In the genomic region with DNA sequence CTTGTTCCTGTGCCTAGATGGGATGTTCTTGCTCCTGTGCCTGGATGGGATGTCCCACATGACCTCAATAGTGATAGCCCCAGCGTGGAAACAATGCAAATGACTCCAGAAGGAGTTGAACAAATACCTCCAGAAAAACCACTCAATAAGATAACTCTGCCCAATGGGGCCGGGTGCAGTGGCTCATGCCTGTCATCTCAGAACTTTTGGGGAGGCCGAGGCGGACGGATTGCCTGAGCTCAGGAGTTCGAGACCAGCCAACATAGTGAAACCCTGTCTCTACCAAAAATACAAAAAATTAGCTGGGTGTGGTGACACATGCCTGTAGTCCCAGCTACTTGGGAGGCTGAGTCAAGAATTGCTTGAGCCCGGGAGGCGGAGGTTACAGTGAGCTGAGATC, we compare ENCODE assay signal across 17 cellular contexts. TPM values are rescaled to one million over a fixed set of nuclear protein-coding genes. Genes with fewer than 3 reads are reported as not detected.
DNase-seq lines count a peak whose midpoint lies in the region; ATAC-seq, FAIRE-seq and TF ChIP-seq lines count a peak whose summit lies in the region.
"Had no signal": no experiment of that assay in that cellular context is flagged by ENCODE, and none has a peak within 500 bp of the region (broad histone marks: within the 10 kb centered on the region; RNA-seq: fewer than 3 reads in every experiment).

No MANE protein-coding gene starts in this region.

- H3K4me1 ChIP-seq in neutrophil (ENCODE audit: control insufficient read depth in 1 of 2, insufficient read depth in 1 of 2, low read depth in 1 of 2, low read length in 1 of 2): peaks cover 73 to 83% of the 10 kb centered on the region in 2 experiments

- no peaks in the 10 kb centered on the region for H3K36me3 Mint-ChIP-seq in natural killer cell treated with Interleukin-12 subunit alpha and Interleukin-12 subunit beta and Interleukin-15 and Interleukin-18, amount 100 ng/mL, for 72 hours
- no peaks in the 10 kb centered on the region for H3K36me3 Mint-ChIP-seq in natural killer cell

- DNase-seq in natural killer cell treated with Interleukin-12 subunit alpha and Interleukin-12 subunit beta and Interleukin-15 and Interleukin-18, amount 100 ng/mL, for 72 hours (ENCODE audit: low spot score): peak; percentile 28
- DNase-seq in natural killer cell (no peak), bronchial epithelial cell (ENCODE audit: low read depth) (no peak), HTR-8/SVneo (ENCODE audit: insufficient read length, low spot score) (no peak)
- DNase-seq: 8988T; AML-193; C1 segment of cervical spinal cord; CD4-positive, alpha-beta T cell; GDM1; KBM-7 had no signal

- H3K36me3 ChIP-seq in bronchial epithelial cell (ENCODE audit: control insufficient read depth, insufficient read depth, low read length) (no peaks in the 10 kb centered on the region), neutrophil (no peaks in the 10 kb centered on the region)

- H3K9me3 ChIP-seq in neutrophil: no peaks in the 10 kb centered on the region

- FAIRE-seq in bronchial epithelial cell (lab: Jason Lieb, UNC) (peak; percentile 66), HTR-8/SVneo (lab: Jason Lieb, UNC) (no peak)
- FAIRE-seq: D721Med, GM12892, H54 had no signal

- peaks cover 7 to 11% of the 10 kb centered on the region in 2 donors for H3K4me1 Mint-ChIP-seq in natural killer cell treated with Interleukin-12 subunit alpha and Interleukin-12 subunit beta and Interleukin-15 and Interleukin-18, amount 100 ng/mL, for 72 hours (ENCODE audit: low read depth in 2 of 2)
- peaks cover 0 to 14% of the 10 kb centered on the region in 2 donors for H3K4me1 Mint-ChIP-seq in natural killer cell

- intact Hi-C loops in natural killer cell (cut with micrococcal nuclease): no loop called here

- H3K27ac ChIP-seq in neutrophil: peak overlapping the region; percentile 100

- H3K27me3 Mint-ChIP-seq in natural killer cell treated with Interleukin-12 subunit alpha and Interleukin-12 subunit beta and Interleukin-15 and Interleukin-18, amount 100 ng/mL, for 72 hours: no peaks in the 10 kb centered on the region
- no peaks in the 10 kb centered on the region for H3K27me3 Mint-ChIP-seq in natural killer cell (ENCODE audit: low read depth in 2 of 2)
- H3K27me3 Mint-ChIP-seq: CD4-positive, alpha-beta T cell had no signal

- no peak overlapping the region for H3K4me3 Mint-ChIP-seq in natural killer cell treated with Interleukin-12 subunit alpha and Interleukin-12 subunit beta and Interleukin-15 and Interleukin-18, amount 100 ng/mL, for 72 hours
- no peak overlapping the region for H3K4me3 Mint-ChIP-seq in natural killer cell
- H3K4me3 Mint-ChIP-seq: CD4-positive, alpha-beta T cell had no signal

- no peaks in the 10 kb centered on the region for H3K27me3 ChIP-seq in bronchial epithelial cell (ENCODE audit: control insufficient read depth, insufficient read depth, low read length)
- no peaks in the 10 kb centered on the region for H3K27me3 ChIP-seq in neutrophil

- H3K9me3 Mint-ChIP-seq in natural killer cell treated with Interleukin-12 subunit alpha and Interleukin-12 subunit beta and Interleukin-15 and Interleukin-18, amount 100 ng/mL, for 72 hours: no peaks in the 10 kb centered on the region
- no peaks in the 10 kb centered on the region for H3K9me3 Mint-ChIP-seq in natural killer cell
- H3K9me3 Mint-ChIP-seq: CD4-positive, alpha-beta T cell had no signal

- TF ChIP-seq CTCF in natural killer cell (IDR thresholded peaks at IDR 0.05): no peak
- TF ChIP-seq CTCF in bronchial epithelial cell (IDR thresholded peaks at IDR 0.05; ENCODE audit: insufficient read depth, low read length, severe bottlenecking): no peak
- TF ChIP-seq CTCF in neutrophil (IDR thresholded peaks at IDR 0.05): no peak

- H3K27ac Mint-ChIP-seq in natural killer cell treated with Interleukin-12 subunit alpha and Interleukin-12 subunit beta and Interleukin-15 and Interleukin-18, amount 100 ng/mL, for 72 hours: no peak overlapping the region
- no peak overlapping the region for H3K27ac Mint-ChIP-seq in natural killer cell
- H3K27ac Mint-ChIP-seq: CD4-positive, alpha-beta T cell had no signal

- H3K4me3 ChIP-seq in bronchial epithelial cell (ENCODE audit: low read depth, low read length) (no peak overlapping the region), neutrophil (ENCODE audit: low read depth in 1 of 2, low read length in 1 of 2) (no peak overlapping the region)

- ATAC-seq in natural killer cell treated with Interleukin-12 subunit alpha and Interleukin-12 subunit beta and Interleukin-15 and Interleukin-18, amount 100 ng/mL, for 72 hours: no peak
- ATAC-seq in natural killer cell: no peak
- ATAC-seq in GM18907 (IDR thresholded peaks at IDR 0.05; ENCODE audit: unreplicated experiment): no peak
- no peak for ATAC-seq in GM18867 (IDR thresholded peaks at IDR 0.05; ENCODE audit: unreplicated experiment)
- no peak for ATAC-seq in HG03135 (IDR thresholded peaks at IDR 0.05; ENCODE audit: unreplicated experiment)

RNA-seq across cellular contexts. Expression of gene LITAF, which starts 15.2 kb away (rescaled TPM):
- 100 to 1,000 TPM; 112 to 191 TPM for total RNA-seq in natural killer cell treated with Interleukin-12 subunit alpha and Interleukin-12 subunit beta and Interleukin-15 and Interleukin-18, amount 100 ng/mL, for 72 hours
- total RNA-seq in natural killer cell (100 to 1,000 TPM; 584 to 772 (median 726) TPM), bronchial epithelial cell (71.6 and 122 TPM in 2 replicates)
